In genomic region chr11:27698872-27699241, GRCh38 we compare ENCODE assay signal across 8 cellular contexts. TPM values are rescaled to one million over a fixed set of nuclear protein-coding genes. Genes with fewer than 3 reads are reported as not detected.
DNase-seq lines count a peak whose midpoint lies in the region; ATAC-seq, FAIRE-seq and TF ChIP-seq lines count a peak whose summit lies in the region.

No MANE protein-coding gene starts in this region.

- peak; percentile 39; the same call in 1 of the 2 replicates for TF ChIP-seq RAD21 in HepG2 (CRISPR knock-in tag; IDR thresholded peaks at IDR 0.05)

- H3K4me1 ChIP-seq in A673 (ENCODE audit: insufficient read depth, low read length, poor library complexity, severe bottlenecking) (peaks cover 27% of the 10 kb centered on the region), HepG2 (ENCODE audit: insufficient read depth, low read length) (peaks cover 29% of the 10 kb centered on the region)

- H3K36me3 Mint-ChIP-seq in chondrocyte (ENCODE audit: low read depth) = no peaks in the 10 kb centered on the region

- POLR2A ChIA-PET in A673 (lab: Charles Lee; ENCODE audit: low non-redundant PET) (interaction anchor here (0.5 to 0.9 kb wide), 4 partner anchors 19 to 1626 kb away, joined by 5 to 15 read pairs (median 8); no protein-coding TSS in a partner anchor), HepG2 (lab: Yijun Ruan, JAX) (interaction anchor here (1.0 kb wide), 1 partner anchor 375 kb away, joined by 3 read pairs; no protein-coding TSS in a partner anchor)

- no peaks in the 10 kb centered on the region for H4K20me1 ChIP-seq in HepG2 (ENCODE audit: insufficient read depth, low read length)

- peak; percentile 51 for FAIRE-seq in GM12891 (lab: Jason Lieb, UNC)
- FAIRE-seq in HepG2 (lab: Jason Lieb, UNC) = no peak

- H2AFZ ChIP-seq in HepG2 (ENCODE audit: low read length) = no peak overlapping the region

- H3K79me2 ChIP-seq in HepG2 (ENCODE audit: insufficient read depth, low read length) = no peaks in the 10 kb centered on the region

- in situ Hi-C loops in HepG2 (cut with HindIII; ENCODE audit: extremely low pct_ligation_motif_present, low pct_unique_long_range_greater_than_20kb) = loop anchor here (5.0 to 25.0 kb wide), 4 partner anchors 833 to 1636 kb away; no protein-coding TSS in a partner anchor

- DNase-seq in A673 (ENCODE audit: low spot score) = peak; percentile 97
- DNase-seq in GM12891 (ENCODE audit: insufficient read length, low spot score) = peak; percentile 59
- peak; percentile 65 for DNase-seq in NCI-H1105 treated with DMSO at 0.1 percent for 48 hours (lab: John Stamatoyannopoulos, UW)
- DNase-seq in WERI-Rb-1 = peak; percentile 85
- DNase-seq in chondrocyte (ENCODE audit: low spot score) = no peak
- peak; percentile 43 for DNase-seq in HepG2 (ENCODE audit: low spot score)
- DNase-seq in stimulated activated CD4-positive, alpha-beta T cell treated with anti-CD3 and anti-CD28 coated beads, TNF-alpha, amount 100 ng/mL, for 24 hours (ENCODE audit: low read depth in 3 of 3) = peak; percentile 22 to 75 (median 51)

- no peaks in the 10 kb centered on the region for H3K9me3 Mint-ChIP-seq in chondrocyte (ENCODE audit: low read depth)

- no peak for TF ChIP-seq POLR2A in GM12891 (IDR thresholded peaks at IDR 0.05; ENCODE audit: low read depth, low read length)
- no peak for TF ChIP-seq POLR2A in HepG2 (IDR thresholded peaks at IDR 0.05; ENCODE audit: insufficient read depth in 1 of 2, low read depth in 2 of 2, low read length in 2 of 2)

- WGBS in HepG2 (ENCODE audit: low lambda C conversion rate) = 8% methylated on average over 13 of the region's 18 CpGs

- BruUV-seq in A673 (replicated peaks; lab: Mats Ljungman, UMichigan) (no TSS peak), HepG2 (replicated peaks; lab: Mats Ljungman, UMichigan) (no TSS peak)

- peak; percentile 74 for ATAC-seq in HG02798 (IDR thresholded peaks at IDR 0.05; ENCODE audit: poor library complexity, unreplicated experiment)
- peak; percentile 90 for ATAC-seq in HepG2

- H3K4me3 ChIP-seq in A673 (ENCODE audit: low read depth, low read length, poor library complexity, severe bottlenecking) (peak overlapping the region; percentile 40), WERI-Rb-1 (ENCODE audit: low read depth, low read length) (peak overlapping the region; percentile 60), HepG2 (replicated peaks in 1 of 3; ENCODE audit: insufficient read depth in 1 of 3, low read depth in 2 of 3, low read length in 3 of 3) (peak overlapping the region in 1 of 3 experiments; percentile 26; a peak in 1 of 6 replicates)

- no peaks in the 10 kb centered on the region for H3K27me3 Mint-ChIP-seq in chondrocyte (ENCODE audit: low read depth)

- H3K36me3 ChIP-seq in A673 (ENCODE audit: insufficient read depth, low read length, poor library complexity, severe bottlenecking) (no peaks in the 10 kb centered on the region), WERI-Rb-1 (no peaks in the 10 kb centered on the region), HepG2 (replicated peaks in 1 of 2; ENCODE audit: control insufficient read depth in 1 of 2, insufficient read depth in 2 of 2, low read length in 2 of 2) (no peaks in the 10 kb centered on the region)

- H3K4me3 Mint-ChIP-seq in chondrocyte (ENCODE audit: unreplicated experiment) = peak overlapping the region; percentile 91

- no peak overlapping the region for H3K27ac ChIP-seq in A673 (ENCODE audit: low read depth, low read length, poor library complexity, severe bottlenecking)
- no peak overlapping the region for H3K27ac ChIP-seq in WERI-Rb-1
- no peak overlapping the region for H3K27ac ChIP-seq in HepG2 (ENCODE audit: extremely low read length, insufficient read depth, low read length)

- intact Hi-C loops in A673 (cut with micrococcal nuclease; ENCODE audit: unreplicated experiment) = loop anchor here (1.0 to 10.0 kb wide), 9 partner anchors 408 to 1630 kb away; partner anchors contain the start of genes KIF18A and METTL15
- intact Hi-C loops in HepG2 (cut with micrococcal nuclease; ENCODE audit: unreplicated experiment) = loop anchor here (1.0 kb wide), 5 partner anchors 830 to 1635 kb away; no protein-coding TSS in a partner anchor

- H3K9me3 ChIP-seq in A673 (ENCODE audit: low read depth, low read length, poor library complexity, severe bottlenecking) = no peaks in the 10 kb centered on the region
- no peaks in the 10 kb centered on the region for H3K9me3 ChIP-seq in WERI-Rb-1 (ENCODE audit: severe bottlenecking)
- no peaks in the 10 kb centered on the region for H3K9me3 ChIP-seq in HepG2 (ENCODE audit: low read length)

- H3K4me2 ChIP-seq in HepG2 (ENCODE audit: low read depth, low read length) = peak overlapping the region; percentile 62

- CTCF ChIA-PET in A673 (lab: Charles Lee) (interaction anchor here (0.5 to 3.2 kb wide), 29 partner anchors 18 to 1635 kb away, joined by 3 to 55 read pairs (median 7); no protein-coding TSS in a partner anchor), HepG2 (lab: Yijun Ruan, JAX; ENCODE audit: low intra/inter-chr PET ratio, low total read pairs) (interaction anchor here (0.6 to 2.0 kb wide), 5 partner anchors 831 to 1636 kb away, joined by 3 to 13 read pairs (median 5); no protein-coding TSS in a partner anchor)

- TF ChIP-seq EP300 in HepG2 (IDR thresholded peaks at IDR 0.05; ENCODE audit: low read depth in 2 of 2, low read length in 2 of 2) (no peak), HepG2 (CRISPR knock-in tag; IDR thresholded peaks at IDR 0.05; ENCODE audit: borderline replicate concordance) (no peak)

- peaks cover 57% of the 10 kb centered on the region for H3K4me1 Mint-ChIP-seq in chondrocyte (ENCODE audit: low read depth)

- H3K27me3 ChIP-seq in A673 (replicated peaks; ENCODE audit: insufficient read depth, low read depth, low read length, poor library complexity) = peaks cover 97% of the 10 kb centered on the region
- peaks cover 30% of the 10 kb centered on the region for H3K27me3 ChIP-seq in WERI-Rb-1 (ENCODE audit: insufficient read depth, low read depth, severe bottlenecking)
- peaks cover 0 to 36% of the 10 kb centered on the region in 2 experiments; a peak in 3 of 5 replicates for H3K27me3 ChIP-seq in HepG2 (ENCODE audit: control insufficient read depth in 1 of 2, insufficient read depth in 2 of 2, low read length in 2 of 2)

- H3K9ac ChIP-seq in HepG2 (ENCODE audit: insufficient read depth, low read depth, low read length) = no peak overlapping the region

- H3K27ac Mint-ChIP-seq in chondrocyte (ENCODE audit: unreplicated experiment) = peak overlapping the region; percentile 93

- TF ChIP-seq CTCF in A673 (conservative IDR thresholded peaks at IDR 0.05; ENCODE audit: low read depth, low read length) (peak; percentile 100), WERI-Rb-1 (IDR thresholded peaks at IDR 0.05; ENCODE audit: low read depth, low read length) (peak; percentile 83), chondrocyte (IDR thresholded peaks at IDR 0.05) (peak; percentile 91), HepG2 (CRISPR knock-in tag; IDR thresholded peaks at IDR 0.05) (peak; percentile 83)

TF ChIP-seq in GM12891, 5 proteins besides CTCF, POLR2A, EP300 and RAD21:
- TF ChIP-seq TAF1 (IDR thresholded peaks at IDR 0.05; ENCODE audit: low read depth, low read length) (no peak), PAX5 (IDR thresholded peaks at IDR 0.05; ENCODE audit: insufficient read depth, low read length, severe bottlenecking) (no peak), POU2F2 (IDR thresholded peaks at IDR 0.05; ENCODE audit: low read depth, low read length) (no peak), SPI1 (IDR thresholded peaks at IDR 0.05; ENCODE audit: low read depth, low read length) (peak; percentile 23; the same call in 1 of the 2 replicates), POLR2AphosphoS5 (IDR thresholded peaks at IDR 0.05; ENCODE audit: low read depth, low read length) (no peak)

TF ChIP-seq in HepG2, 621 proteins besides CTCF, POLR2A, EP300 and RAD21 (continues in another document):
- TF ChIP-seq, protein P1, sequence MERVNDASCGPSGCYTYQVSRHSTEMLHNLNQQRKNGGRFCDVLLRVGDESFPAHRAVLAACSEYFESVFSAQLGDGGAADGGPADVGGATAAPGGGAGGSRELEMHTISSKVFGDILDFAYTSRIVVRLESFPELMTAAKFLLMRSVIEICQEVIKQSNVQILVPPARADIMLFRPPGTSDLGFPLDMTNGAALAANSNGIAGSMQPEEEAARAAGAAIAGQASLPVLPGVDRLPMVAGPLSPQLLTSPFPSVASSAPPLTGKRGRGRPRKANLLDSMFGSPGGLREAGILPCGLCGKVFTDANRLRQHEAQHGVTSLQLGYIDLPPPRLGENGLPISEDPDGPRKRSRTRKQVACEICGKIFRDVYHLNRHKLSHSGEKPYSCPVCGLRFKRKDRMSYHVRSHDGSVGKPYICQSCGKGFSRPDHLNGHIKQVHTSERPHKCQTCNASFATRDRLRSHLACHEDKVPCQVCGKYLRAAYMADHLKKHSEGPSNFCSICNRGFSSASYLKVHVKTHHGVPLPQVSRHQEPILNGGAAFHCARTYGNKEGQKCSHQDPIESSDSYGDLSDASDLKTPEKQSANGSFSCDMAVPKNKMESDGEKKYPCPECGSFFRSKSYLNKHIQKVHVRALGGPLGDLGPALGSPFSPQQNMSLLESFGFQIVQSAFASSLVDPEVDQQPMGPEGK (CRISPR knock-in tag; IDR thresholded peaks at IDR 0.05) = peak; percentile 58

RNA-seq across cellular contexts. Expression of gene BDNF, which starts 1.4 kb away (rescaled TPM):
- 0.07 and 0.09 TPM in 2 replicates for total RNA-seq in A673 (2021)
- polyA plus RNA-seq in GM12891 (2012; ENCODE audit: low read depth, missing spikeins) = 0.04 TPM
- 2.0 to 4.4 TPM (median 4.1 TPM) in 3 replicates for total RNA-seq in chondrocyte
- total RNA-seq in HepG2 (2016; rRNA removed; fragmentation: Illumina TruSeq; extraction: Trizol) = 0.02 TPM in 1 of 2 replicates, not detected in the other
- not detected in 2 replicates for total RNA-seq in HepG2 (2016; cell fraction: cytosol; rRNA removed; fragmentation: Illumina TruSeq; extraction: Trizol; ENCODE audit: low read depth)
- not detected in 2 replicates for total RNA-seq in HepG2 (2016; cell fraction: insoluble cytoplasmic fraction; rRNA removed; fragmentation: Illumina TruSeq; extraction: Trizol)
- total RNA-seq in HepG2 (2016; cell fraction: membrane; rRNA removed; fragmentation: Illumina TruSeq; extraction: Trizol) = not detected in 2 replicates
- total RNA-seq in HepG2 (2016; cell fraction: nucleus; rRNA removed; fragmentation: Illumina TruSeq; extraction: Trizol) = not detected in 2 replicates
- not detected in 2 replicates for polyA plus RNA-seq in HepG2 (2011; rRNA removed)
- not detected in 2 replicates for polyA plus RNA-seq in HepG2 (2011; cell fraction: cytosol; rRNA removed)
- polyA plus RNA-seq in HepG2 (2011; cell fraction: nucleus; rRNA removed) = not detected in 2 replicates
- polyA plus RNA-seq in HepG2 (2012) = not detected in 2 replicates
- not detected in 2 replicates for polyA plus RNA-seq in HepG2 (2016; cell fraction: cytosol; fragmentation: Illumina TruSeq; extraction: Trizol; ENCODE audit: low read depth)
- not detected in 2 replicates for polyA plus RNA-seq in HepG2 (2016; cell fraction: insoluble cytoplasmic fraction; fragmentation: Illumina TruSeq; extraction: Trizol; ENCODE audit: low read depth)
- not detected in 2 replicates for polyA plus RNA-seq in HepG2 (2016; cell fraction: membrane; fragmentation: Illumina TruSeq; extraction: Trizol; ENCODE audit: low read depth)
- not detected in 2 replicates for polyA plus RNA-seq in HepG2 (2016; cell fraction: nucleus; fragmentation: Illumina TruSeq; extraction: Trizol; ENCODE audit: insufficient read depth, low read depth)
- 0.75 TPM in 1 of 2 replicates, not detected in the other for polyA minus RNA-seq in HepG2 (2011; rRNA and poly(A)+ RNA removed; ENCODE audit: low replicate concordance)
- polyA minus RNA-seq in HepG2 (2011; cell fraction: cytosol; rRNA and poly(A)+ RNA removed) = not detected in 2 replicates
- not detected in 2 replicates for polyA minus RNA-seq in HepG2 (2011; cell fraction: nucleus; rRNA and poly(A)+ RNA removed)
